Comparison of ENCODE assay signal across 8 cellular contexts in genomic region chr15:67520276-67520975, GRCh38. TPM values are rescaled to one million over a fixed set of nuclear protein-coding genes. Genes with fewer than 3 reads are reported as not detected.
DNase-seq lines count a peak whose midpoint lies in the region; ATAC-seq, FAIRE-seq and TF ChIP-seq lines count a peak whose summit lies in the region.

No MANE protein-coding gene starts in this region.

- no peaks in the 10 kb centered on the region for H3K9me3 Mint-ChIP-seq in CD8-positive, alpha-beta memory T cell
- no peaks in the 10 kb centered on the region for H3K9me3 Mint-ChIP-seq in astrocyte (ENCODE audit: unreplicated experiment)

- TF ChIP-seq CTCF in astrocyte (IDR thresholded peaks at IDR 0.05; ENCODE audit: insufficient read depth, low read depth, low read length) (no peak), left lung (IDR thresholded peaks at IDR 0.05) (no peak)

- peaks cover 34% of the 10 kb centered on the region for H3K79me2 ChIP-seq in astrocyte (ENCODE audit: insufficient read depth, low read length)

- CTCF ChIA-PET in CD8-positive, alpha-beta memory T cell (lab: Charles Lee) = interaction anchor here (2.0 kb wide), 1 partner anchor 10 kb away, joined by 8 read pairs; no protein-coding TSS in a partner anchor

- peak overlapping the region; percentile 86 for H3K9ac ChIP-seq in astrocyte (ENCODE audit: low read length)

- ATAC-seq in HG03378 (IDR thresholded peaks at IDR 0.05; ENCODE audit: unreplicated experiment) (peak; percentile 3), left lung (peak; percentile 5), HG02588 (IDR thresholded peaks at IDR 0.05; ENCODE audit: unreplicated experiment) (no peak)

- peaks cover 0 to 29% (median 3%) of the 10 kb centered on the region in 3 donors for H3K36me3 Mint-ChIP-seq in CD8-positive, alpha-beta memory T cell
- no peaks in the 10 kb centered on the region for H3K36me3 Mint-ChIP-seq in astrocyte (ENCODE audit: low read depth, unreplicated experiment)

- H3K4me1 ChIP-seq in CD8-positive, alpha-beta memory T cell (ENCODE audit: insufficient read depth, low read length) = peaks cover 25% of the 10 kb centered on the region
- H3K4me1 ChIP-seq in astrocyte (ENCODE audit: insufficient read depth, low read length) = peaks cover 5% of the 10 kb centered on the region
- H3K4me1 ChIP-seq in left lung = peaks cover 0 to 34% of the 10 kb centered on the region in 2 donors

- H3K4me1 Mint-ChIP-seq in CD8-positive, alpha-beta memory T cell = peaks cover 28 to 43% (median 33%) of the 10 kb centered on the region in 3 donors
- peaks cover 10% of the 10 kb centered on the region for H3K4me1 Mint-ChIP-seq in astrocyte (ENCODE audit: low read depth, unreplicated experiment)

- H4K20me1 ChIP-seq in astrocyte (ENCODE audit: insufficient read depth, low read length) = peaks cover 5% of the 10 kb centered on the region

- H3K27me3 ChIP-seq in CD8-positive, alpha-beta memory T cell (ENCODE audit: insufficient read depth, low read length, poor library complexity, severe bottlenecking) = no peaks in the 10 kb centered on the region
- H3K27me3 ChIP-seq in astrocyte (ENCODE audit: insufficient read depth, low read length) (no peaks in the 10 kb centered on the region), left lung (no peaks in the 10 kb centered on the region)

- no peaks in the 10 kb centered on the region for H3K9me3 ChIP-seq in CD8-positive, alpha-beta memory T cell (ENCODE audit: low read length)
- H3K9me3 ChIP-seq in astrocyte (ENCODE audit: insufficient read depth, low read depth, low read length) = no peaks in the 10 kb centered on the region
- no peaks in the 10 kb centered on the region for H3K9me3 ChIP-seq in left lung

- peaks cover 0 to 3% of the 10 kb centered on the region in 2 donors for H3K27me3 Mint-ChIP-seq in CD8-positive, alpha-beta memory T cell
- no peaks in the 10 kb centered on the region for H3K27me3 Mint-ChIP-seq in astrocyte (ENCODE audit: low read depth, unreplicated experiment)

- peak overlapping the region; percentile 78 for H3K27ac ChIP-seq in CD8-positive, alpha-beta memory T cell (ENCODE audit: low read depth, low read length)
- peak overlapping the region; percentile 91 for H3K27ac ChIP-seq in astrocyte (ENCODE audit: low read depth, low read length)
- H3K27ac ChIP-seq in left lung = peak overlapping the region; percentile 95 to 97
- H3K27ac ChIP-seq in substantia nigra (ENCODE audit: low read depth, low read length, poor library complexity, severe bottlenecking) = peak overlapping the region; percentile 82

- POLR2A ChIA-PET in CD8-positive, alpha-beta memory T cell (lab: Charles Lee) = interaction anchor here (1.0 to 2.9 kb wide), 3 partner anchors 22 to 757 kb away, joined by 3 to 33 read pairs (median 10); partner anchors contain the start of genes FEM1B and MAP2K5

- FAIRE-seq in astrocyte (lab: Jason Lieb, UNC) = no peak

- peak overlapping the region; percentile 89 to 96 (median 93) for H3K4me3 Mint-ChIP-seq in CD8-positive, alpha-beta memory T cell
- H3K4me3 Mint-ChIP-seq in astrocyte (ENCODE audit: unreplicated experiment) = peak overlapping the region; percentile 82

- peak overlapping the region; percentile 95 for H3K4me3 ChIP-seq in CD8-positive, alpha-beta memory T cell (ENCODE audit: low read length)
- peak overlapping the region; percentile 74 for H3K4me3 ChIP-seq in astrocyte (ENCODE audit: insufficient read depth, low read depth, low read length)
- H3K4me3 ChIP-seq in left lung = peak overlapping the region; percentile 74 to 85

- H3K36me3 ChIP-seq in CD8-positive, alpha-beta memory T cell (ENCODE audit: insufficient read depth, low read length) = no peaks in the 10 kb centered on the region
- H3K36me3 ChIP-seq in astrocyte (ENCODE audit: insufficient read depth, low read length) = no peaks in the 10 kb centered on the region
- no peaks in the 10 kb centered on the region for H3K36me3 ChIP-seq in left lung

- H2AFZ ChIP-seq in astrocyte (ENCODE audit: low read depth, low read length) = peak overlapping the region; percentile 100

- no peak for DNase-seq in CD8-positive, alpha-beta memory T cell
- no peak for DNase-seq in astrocyte (ENCODE audit: low read depth)
- DNase-seq in left lung = no peak
- DNase-seq in substantia nigra (lab: John Stamatoyannopoulos, UW) = peak in 3 of 49 donors; percentile 44 to 60 (median 49)
- no peak for DNase-seq in Ammon's horn (ENCODE audit: low spot score)
- DNase-seq in putamen (ENCODE audit: low spot score) = no peak

- H3K27ac Mint-ChIP-seq in CD8-positive, alpha-beta memory T cell = peak overlapping the region; percentile 89 to 98 (median 95)
- no peak overlapping the region for H3K27ac Mint-ChIP-seq in astrocyte (ENCODE audit: unreplicated experiment)

- intact Hi-C loops in left lung (cut with DNase I) = no loop called here

- H3K4me2 ChIP-seq in astrocyte (ENCODE audit: low read length) = peak overlapping the region; percentile 87

RNA-seq across cellular contexts. Expression of gene C15orf61, which starts 0.5 kb away (rescaled TPM):
- total RNA-seq in CD8-positive, alpha-beta memory T cell = 1 to 10 TPM; 5.1 to 5.7 TPM
- 10.5 TPM for polyA plus RNA-seq in CD8-positive, alpha-beta memory T cell
- total RNA-seq in astrocyte (4.3 and 4.7 TPM in 2 replicates), left lung (1 to 10 TPM; 5.8 to 6.9 TPM)

RNA-seq across cellular contexts. Expression of gene MAP2K5, which starts 22.1 kb away (rescaled TPM):
- 10 to 100 TPM; 20.1 to 21.4 TPM for total RNA-seq in CD8-positive, alpha-beta memory T cell
- 20.0 TPM for polyA plus RNA-seq in CD8-positive, alpha-beta memory T cell
- total RNA-seq in astrocyte (11.6 and 14.3 TPM in 2 replicates), left lung (10 to 100 TPM; 13.5 to 17.0 TPM)
